In genomic region chr12:96371787-96372699, GRCh38 we compare ENCODE assay signal across 16 cellular contexts. TPM values are rescaled to one million over a fixed set of nuclear protein-coding genes. Genes with fewer than 3 reads are reported as not detected.
DNase-seq lines count a peak whose midpoint lies in the region; ATAC-seq and TF ChIP-seq lines count a peak whose summit lies in the region.
"Had no signal": no experiment of that assay in that cellular context is flagged by ENCODE, and none has a peak within 500 bp of the region (broad histone marks: within the 10 kb centered on the region; RNA-seq: fewer than 3 reads in every experiment).

No MANE protein-coding gene starts in this region.

- peak overlapping the region; percentile 32 to 77 (median 62); a peak in 5 of 7 replicates for H3K27ac Mint-ChIP-seq in H9
- peak overlapping the region in 5 of 6 donors; percentile 1 to 69 (median 22) for H3K27ac Mint-ChIP-seq in naive B cell
- H3K27ac Mint-ChIP-seq: activated CD8-positive, alpha-beta memory T cell treated with anti-CD3 and anti-CD28 coated beads, Interleukin-2, amount 10 ng/mL, durations not matched to agents 7 days and 5 days; B cell had no signal

- H3K9me3 Mint-ChIP-seq in H9: no peaks in the 10 kb centered on the region
- H3K9me3 Mint-ChIP-seq in naive B cell: peaks cover 0 to 3% (median 0%) of the 10 kb centered on the region in 7 donors

- H3K56ac ChIP-seq in H9 (ENCODE audit: insufficient read length, low read depth, low read length): no peak overlapping the region

- H3K23me2 ChIP-seq in H9 (ENCODE audit: insufficient read length, low read depth, low read length, poor library complexity, severe bottlenecking): no peaks in the 10 kb centered on the region

- H3K36me3 Mint-ChIP-seq in H9 (ENCODE audit: insufficient read depth in 1 of 3, low read depth in 3 of 3) (no peaks in the 10 kb centered on the region), naive B cell (no peaks in the 10 kb centered on the region)

- no peak overlapping the region for H4K5ac ChIP-seq in H9 (ENCODE audit: insufficient read length, low read depth, low read length)

- H3K9ac ChIP-seq in H9 (ENCODE audit: extremely low read depth, insufficient read length, low read length) (no peak overlapping the region), mesenchymal stem cell (ENCODE audit: low read length) (no peak overlapping the region)

- H2AK5ac ChIP-seq in H9 (ENCODE audit: insufficient read length, low read length): no peak overlapping the region
- H2AK5ac ChIP-seq in mesenchymal stem cell (ENCODE audit: low read length, severe bottlenecking): no peak overlapping the region

- WGBS in H9 (ENCODE audit: extremely low coverage, insufficient read length, low lambda C conversion rate): no CpG with 5 or more reads among the region's 2 CpGs
- WGBS in mesenchymal stem cell: 78% methylated on average over 1 of the region's 2 CpGs

- H3K27me3 ChIP-seq in H9 (ENCODE audit: insufficient read depth, low read length) (no peaks in the 10 kb centered on the region), breast epithelium (no peaks in the 10 kb centered on the region), mesenchymal stem cell (ENCODE audit: control insufficient read depth in 1 of 2, insufficient read depth in 1 of 2, low read length in 2 of 2) (no peaks in the 10 kb centered on the region)
- H3K27me3 ChIP-seq: tibial nerve had no signal

- H4K8ac ChIP-seq in H9 (replicated peaks; ENCODE audit: insufficient read length, low read depth, low read length): no peak overlapping the region
- H4K8ac ChIP-seq in mesenchymal stem cell (ENCODE audit: low read length): no peak overlapping the region

- DNase-seq in AG10803 (ENCODE audit: low read depth) (peak; percentile 51), H9 (no peak), breast epithelium (ENCODE audit: low spot score in 2 of 2) (no peak), naive B cell (no peak), mucosa of gallbladder (ENCODE audit: low spot score) (no peak), NCI-H2029 treated with DMSO at 0.1 percent for 48 hours (lab: John Stamatoyannopoulos, UW) (no peak), mesenchymal stem cell (no peak)
- DNase-seq: activated CD8-positive, alpha-beta memory T cell treated with anti-CD3 and anti-CD28 coated beads, Interleukin-2, amount 10 ng/mL, durations not matched to agents 7 days and 5 days; cortex of kidney; DMS79 treated with DMSO at 0.1 percent for 48 hours; NCI-H1048; NCI-H345; psoas muscle had no signal

- H3K4ac ChIP-seq in H9 (ENCODE audit: low read depth, low read length) (no peak overlapping the region), mesenchymal stem cell (ENCODE audit: low read depth in 1 of 2, low read length in 2 of 2) (no peak overlapping the region)

- H2AFZ ChIP-seq in H9 (ENCODE audit: low read length): no peak overlapping the region
- H2AFZ ChIP-seq in mesenchymal stem cell (ENCODE audit: low read depth, low read length): no peak overlapping the region

- H3K23ac ChIP-seq in H9 (ENCODE audit: insufficient read length, low read depth, low read length): no peak overlapping the region
- no peak overlapping the region for H3K23ac ChIP-seq in mesenchymal stem cell (ENCODE audit: low read length in 2 of 2)

- no peak overlapping the region for H3K18ac ChIP-seq in H9 (ENCODE audit: insufficient read length, low read depth, low read length)
- H3K18ac ChIP-seq in mesenchymal stem cell (ENCODE audit: low read depth in 1 of 2, low read length in 2 of 2): no peak overlapping the region

- H2BK15ac ChIP-seq in H9 (ENCODE audit: low read depth, low read length): no peak overlapping the region
- no peak overlapping the region for H2BK15ac ChIP-seq in mesenchymal stem cell (ENCODE audit: low read depth, poor library complexity, severe bottlenecking)

- H3K4me1 Mint-ChIP-seq in H9 (peaks cover 33 to 35% of the 10 kb centered on the region in 2 experiments), naive B cell (peaks cover 54 to 72% (median 62%) of the 10 kb centered on the region in 3 donors)

- H3K27me3 Mint-ChIP-seq in H9 (ENCODE audit: low read depth): no peaks in the 10 kb centered on the region
- H3K27me3 Mint-ChIP-seq in naive B cell: no peaks in the 10 kb centered on the region
- H3K27me3 Mint-ChIP-seq: activated CD8-positive, alpha-beta memory T cell treated with anti-CD3 and anti-CD28 coated beads, Interleukin-2, amount 10 ng/mL, durations not matched to agents 7 days and 5 days; B cell had no signal

- H3K14ac ChIP-seq in H9 (ENCODE audit: insufficient read depth, low read length) (no peak overlapping the region), mesenchymal stem cell (ENCODE audit: low read length in 2 of 2) (no peak overlapping the region)

- H4K91ac ChIP-seq in H9 (ENCODE audit: insufficient read length, low read depth, low read length): no peak overlapping the region
- no peak overlapping the region for H4K91ac ChIP-seq in mesenchymal stem cell (ENCODE audit: low read length)

- intact Hi-C loops in breast epithelium (cut with DNase I; ENCODE audit: low total_unique reads): no loop called here

- H3K4me1 ChIP-seq in H9 (ENCODE audit: insufficient read depth, low read length): no peaks in the 10 kb centered on the region; the same call in 1 of the 2 replicates
- peaks cover 0 to 11% of the 10 kb centered on the region in 2 donors for H3K4me1 ChIP-seq in breast epithelium
- H3K4me1 ChIP-seq in mesenchymal stem cell (ENCODE audit: control insufficient read depth, insufficient read depth, low read depth, low read length): peaks cover 4% of the 10 kb centered on the region

- H3K36me3 ChIP-seq in breast epithelium: no peaks in the 10 kb centered on the region
- no peaks in the 10 kb centered on the region for H3K36me3 ChIP-seq in mesenchymal stem cell (ENCODE audit: control insufficient read depth in 1 of 2, insufficient read depth in 2 of 2, low read depth in 1 of 2, low read length in 2 of 2)
- H3K36me3 ChIP-seq: tibial nerve had no signal

- H2BK20ac ChIP-seq in H9 (ENCODE audit: low read depth, low read length, poor library complexity, severe bottlenecking): no peak overlapping the region

- H2BK5ac ChIP-seq in H9 (ENCODE audit: insufficient read length, low read length): no peak overlapping the region
- no peak overlapping the region for H2BK5ac ChIP-seq in mesenchymal stem cell (ENCODE audit: low read depth, low read length, poor library complexity, severe bottlenecking)

- no peak overlapping the region for H3T11ph ChIP-seq in H9 (ENCODE audit: low read length)

- no peaks in the 10 kb centered on the region for H3K9me3 ChIP-seq in H9 (ENCODE audit: control insufficient read depth, low read depth, low read length)
- H3K9me3 ChIP-seq in breast epithelium: no peaks in the 10 kb centered on the region
- H3K9me3 ChIP-seq in mesenchymal stem cell (ENCODE audit: control insufficient read depth, low read length): no peaks in the 10 kb centered on the region
- H3K9me3 ChIP-seq: psoas muscle, tibial nerve had no signal

- no peak overlapping the region for H2BK120ac ChIP-seq in H9 (ENCODE audit: low read depth, low read length, poor library complexity, severe bottlenecking)
- H2BK120ac ChIP-seq in mesenchymal stem cell (ENCODE audit: low read depth, low read length): no peak overlapping the region

- no peak overlapping the region for H3K4me3 ChIP-seq in AG10803 (ENCODE audit: low read length)
- H3K4me3 ChIP-seq in breast epithelium: no peak overlapping the region
- H3K4me3 ChIP-seq in mesenchymal stem cell (ENCODE audit: insufficient read depth in 1 of 2, low read depth in 1 of 2, low read length in 2 of 2): no peak overlapping the region
- H3K4me3 ChIP-seq: psoas muscle, tibial nerve had no signal

- H4K20me1 ChIP-seq in H9 (ENCODE audit: control insufficient read depth, insufficient read depth, insufficient read length): no peaks in the 10 kb centered on the region

- H3K4me3 Mint-ChIP-seq in H9 (no peak overlapping the region), naive B cell (peak overlapping the region in 1 of 8 donors; percentile 16)
- H3K4me3 Mint-ChIP-seq: activated CD8-positive, alpha-beta memory T cell treated with anti-CD3 and anti-CD28 coated beads, Interleukin-2, amount 10 ng/mL, durations not matched to agents 7 days and 5 days; B cell had no signal

- H3K27ac ChIP-seq in H9 (ENCODE audit: insufficient read length, low read depth, low read length) (no peak overlapping the region), breast epithelium (peak overlapping the region; percentile 41 to 43), mesenchymal stem cell (ENCODE audit: low read length, poor library complexity, severe bottlenecking) (no peak overlapping the region)
- H3K27ac ChIP-seq: psoas muscle had no signal

- ATAC-seq in naive B cell (ENCODE audit: low read depth in 2 of 2): no peak
- ATAC-seq in esophagus mucosa: no peak
- ATAC-seq: activated CD8-positive, alpha-beta memory T cell treated with anti-CD3 and anti-CD28 coated beads, Interleukin-2, amount 10 ng/mL, durations not matched to agents 7 days and 5 days; psoas muscle had no signal

- H3K79me1 ChIP-seq in H9 (ENCODE audit: insufficient read depth, low read depth, low read length, poor library complexity, severe bottlenecking): no peaks in the 10 kb centered on the region
- no peaks in the 10 kb centered on the region for H3K79me1 ChIP-seq in mesenchymal stem cell (replicated peaks; ENCODE audit: low read length, poor library complexity, severe bottlenecking)

- H2BK12ac ChIP-seq in H9 (ENCODE audit: insufficient read length, low read depth, low read length) (no peak overlapping the region), mesenchymal stem cell (ENCODE audit: low read length in 2 of 2) (no peak overlapping the region)

- TF ChIP-seq CTCF in AG10803 (conservative IDR thresholded peaks at IDR 0.05; ENCODE audit: low read length): no peak
- TF ChIP-seq CTCF in H9 (conservative IDR thresholded peaks at IDR 0.05): no peak
- TF ChIP-seq CTCF in breast epithelium (IDR thresholded peaks at IDR 0.05): no peak

- H3K4me2 ChIP-seq in H9 (ENCODE audit: insufficient read depth, insufficient read length, low read length): no peak overlapping the region
- H3K4me2 ChIP-seq in mesenchymal stem cell (ENCODE audit: low read length, poor library complexity, severe bottlenecking): no peak overlapping the region

- peaks cover 7% of the 10 kb centered on the region; the same call in 1 of the 2 replicates for H3K79me2 ChIP-seq in H9 (ENCODE audit: insufficient read depth, low read length)

- TF ChIP-seq POLR2A in breast epithelium (IDR thresholded peaks at IDR 0.05): no peak

RNA-seq across cellular contexts. Expression of gene CDK17, which starts 28.2 kb away (rescaled TPM):
- total RNA-seq in H9 (2021) (27.4 and 28.8 TPM in 2 replicates), breast epithelium (100 to 1,000 TPM in 1 of 3 donors, 10 to 100 TPM in 2; 47.7 to 113 (median 81.0) TPM), mucosa of gallbladder (25.4 TPM), esophagus mucosa (16.7 TPM)
- polyA plus RNA-seq in naive B cell (ENCODE audit: low read depth in 6 of 6): 10 to 100 TPM; 21.4 to 39.0 (median 23.9) TPM
- polyA plus RNA-seq in mesenchymal stem cell (2013, experiment 1 of 2): 16.3 TPM
- 16.3 TPM for polyA plus RNA-seq in mesenchymal stem cell (2013, experiment 2 of 2)

Comparison
In these comparisons a context has a peak if more than half of its experiments do, and no peak if none do; other contexts are left out.
1. H3K27ac ChIP-seq: peak in breast epithelium (2 of 2); none in H9 (single experiment) and mesenchymal stem cell (single experiment).